13 cellular contexts compared by ENCODE assay signal in genomic region chr12:75366629-75367028, GRCh38. TPM values are rescaled to one million over a fixed set of nuclear protein-coding genes. Genes with fewer than 3 reads are reported as not detected.
DNase-seq lines count a peak whose midpoint lies in the region; ATAC-seq and TF ChIP-seq lines count a peak whose summit lies in the region.
"Had no signal": no experiment of that assay in that cellular context is flagged by ENCODE, and none has a peak within 500 bp of the region (broad histone marks: within the 10 kb centered on the region; RNA-seq: fewer than 3 reads in every experiment).

No MANE protein-coding gene starts in this region.

- no peaks in the 10 kb centered on the region for H3K27me3 Mint-ChIP-seq in activated naive CD4-positive, alpha-beta T cell treated with anti-CD3 and anti-CD28 coated beads, Interleukin-2, amount 10 ng/mL, durations not matched to agents 7 days and 5 days
- no peaks in the 10 kb centered on the region for H3K27me3 Mint-ChIP-seq in activated T-helper 17 cell treated with anti-CD3 and anti-CD28 coated beads, Interleukin-2, amount 50 U/mL, for 72 hours
- H3K27me3 Mint-ChIP-seq in glutamatergic neuron (ENCODE audit: unreplicated experiment): peaks cover 3% of the 10 kb centered on the region
- H3K27me3 Mint-ChIP-seq: central memory CD8-positive, alpha-beta T cell had no signal

- no peak for DNase-seq in activated naive CD4-positive, alpha-beta T cell treated with anti-CD3 and anti-CD28 coated beads, Interleukin-2, amount 50 U/mL, for 72 hours (ENCODE audit: low spot score in 2 of 2)
- no peak for DNase-seq in activated naive CD4-positive, alpha-beta T cell treated with anti-CD3 and anti-CD28 coated beads, Interleukin-2, amount 10 ng/mL, durations not matched to agents 7 days and 5 days
- DNase-seq in stimulated activated effector memory CD8-positive, alpha-beta T cell treated with anti-CD3 and anti-CD28 coated beads, Interleukin-12 subunit alpha, Interleukin-12 subunit beta, amount 100 ng/mL, for 72 hours (ENCODE audit: low spot score in 2 of 2): no peak
- DNase-seq in glutamatergic neuron (no peak), anterior cingulate cortex (lab: John Stamatoyannopoulos, UW) (no peak), GOT3 (lab: John Stamatoyannopoulos, UW) (no peak)
- DNase-seq: H7, Kasumi-1, NCI-H526 had no signal

- H3K4me1 Mint-ChIP-seq in activated naive CD4-positive, alpha-beta T cell treated with anti-CD3 and anti-CD28 coated beads, Interleukin-2, amount 10 ng/mL, durations not matched to agents 7 days and 5 days: no peaks in the 10 kb centered on the region
- H3K4me1 Mint-ChIP-seq in activated T-helper 17 cell treated with anti-CD3 and anti-CD28 coated beads, Interleukin-2, amount 50 U/mL, for 72 hours: peaks cover 6% of the 10 kb centered on the region
- peaks cover 14% of the 10 kb centered on the region for H3K4me1 Mint-ChIP-seq in stimulated activated effector memory CD8-positive, alpha-beta T cell treated with anti-CD3 and anti-CD28 coated beads, Interleukin-12 subunit alpha, Interleukin-12 subunit beta, amount 100 ng/mL, for 72 hours
- H3K4me1 Mint-ChIP-seq in glutamatergic neuron (ENCODE audit: low read depth, unreplicated experiment): peaks cover 4% of the 10 kb centered on the region
- H3K4me1 Mint-ChIP-seq: central memory CD8-positive, alpha-beta T cell had no signal

- H3K36me3 Mint-ChIP-seq in activated naive CD4-positive, alpha-beta T cell treated with anti-CD3 and anti-CD28 coated beads, Interleukin-2, amount 50 U/mL, for 72 hours: no peaks in the 10 kb centered on the region
- H3K36me3 Mint-ChIP-seq in activated naive CD4-positive, alpha-beta T cell treated with anti-CD3 and anti-CD28 coated beads, Interleukin-2, amount 10 ng/mL, durations not matched to agents 7 days and 5 days: no peaks in the 10 kb centered on the region
- no peaks in the 10 kb centered on the region for H3K36me3 Mint-ChIP-seq in activated T-helper 17 cell treated with anti-CD3 and anti-CD28 coated beads, Interleukin-2, amount 50 U/mL, for 72 hours (ENCODE audit: low read depth)
- H3K36me3 Mint-ChIP-seq in stimulated activated effector memory CD8-positive, alpha-beta T cell treated with anti-CD3 and anti-CD28 coated beads, Interleukin-12 subunit alpha, Interleukin-12 subunit beta, amount 100 ng/mL, for 72 hours: no peaks in the 10 kb centered on the region
- H3K36me3 Mint-ChIP-seq in glutamatergic neuron (ENCODE audit: unreplicated experiment): no peaks in the 10 kb centered on the region

- ATAC-seq in activated naive CD4-positive, alpha-beta T cell treated with anti-CD3 and anti-CD28 coated beads, Interleukin-2, amount 50 U/mL, for 72 hours: peak; percentile 45 to 87
- ATAC-seq in HG02798 (IDR thresholded peaks at IDR 0.05; ENCODE audit: poor library complexity, unreplicated experiment): peak; percentile 93
- ATAC-seq in activated T-helper 17 cell treated with anti-CD3 and anti-CD28 coated beads, Interleukin-2, amount 50 U/mL, for 72 hours (replicated peaks): peak; percentile 73
- ATAC-seq in stimulated activated effector memory CD8-positive, alpha-beta T cell treated with anti-CD3 and anti-CD28 coated beads, Interleukin-12 subunit alpha, Interleukin-12 subunit beta, amount 100 ng/mL, for 72 hours: peak; percentile 68

- no peak overlapping the region for H3K4me3 Mint-ChIP-seq in activated naive CD4-positive, alpha-beta T cell treated with anti-CD3 and anti-CD28 coated beads, Interleukin-2, amount 10 ng/mL, durations not matched to agents 7 days and 5 days
- no peak overlapping the region for H3K4me3 Mint-ChIP-seq in activated T-helper 17 cell treated with anti-CD3 and anti-CD28 coated beads, Interleukin-2, amount 50 U/mL, for 72 hours
- no peak overlapping the region for H3K4me3 Mint-ChIP-seq in stimulated activated effector memory CD8-positive, alpha-beta T cell treated with anti-CD3 and anti-CD28 coated beads, Interleukin-12 subunit alpha, Interleukin-12 subunit beta, amount 100 ng/mL, for 72 hours
- no peak overlapping the region for H3K4me3 Mint-ChIP-seq in glutamatergic neuron (ENCODE audit: unreplicated experiment)
- H3K4me3 Mint-ChIP-seq: central memory CD8-positive, alpha-beta T cell had no signal

- H3K27ac Mint-ChIP-seq in activated naive CD4-positive, alpha-beta T cell treated with anti-CD3 and anti-CD28 coated beads, Interleukin-2, amount 50 U/mL, for 72 hours: no peak overlapping the region
- H3K27ac Mint-ChIP-seq in activated naive CD4-positive, alpha-beta T cell treated with anti-CD3 and anti-CD28 coated beads, Interleukin-2, amount 10 ng/mL, durations not matched to agents 7 days and 5 days: no peak overlapping the region
- H3K27ac Mint-ChIP-seq in activated T-helper 17 cell treated with anti-CD3 and anti-CD28 coated beads, Interleukin-2, amount 50 U/mL, for 72 hours: no peak overlapping the region
- H3K27ac Mint-ChIP-seq in stimulated activated effector memory CD8-positive, alpha-beta T cell treated with anti-CD3 and anti-CD28 coated beads, Interleukin-12 subunit alpha, Interleukin-12 subunit beta, amount 100 ng/mL, for 72 hours: no peak overlapping the region
- no peak overlapping the region for H3K27ac Mint-ChIP-seq in glutamatergic neuron (ENCODE audit: unreplicated experiment)

- H3K9me3 Mint-ChIP-seq in activated naive CD4-positive, alpha-beta T cell treated with anti-CD3 and anti-CD28 coated beads, Interleukin-2, amount 50 U/mL, for 72 hours: no peaks in the 10 kb centered on the region
- H3K9me3 Mint-ChIP-seq in activated naive CD4-positive, alpha-beta T cell treated with anti-CD3 and anti-CD28 coated beads, Interleukin-2, amount 10 ng/mL, durations not matched to agents 7 days and 5 days: no peaks in the 10 kb centered on the region
- no peaks in the 10 kb centered on the region for H3K9me3 Mint-ChIP-seq in activated T-helper 17 cell treated with anti-CD3 and anti-CD28 coated beads, Interleukin-2, amount 50 U/mL, for 72 hours
- no peaks in the 10 kb centered on the region for H3K9me3 Mint-ChIP-seq in stimulated activated effector memory CD8-positive, alpha-beta T cell treated with anti-CD3 and anti-CD28 coated beads, Interleukin-12 subunit alpha, Interleukin-12 subunit beta, amount 100 ng/mL, for 72 hours
- no peaks in the 10 kb centered on the region for H3K9me3 Mint-ChIP-seq in glutamatergic neuron (ENCODE audit: unreplicated experiment)
- H3K9me3 Mint-ChIP-seq: central memory CD8-positive, alpha-beta T cell had no signal

- TF ChIP-seq CTCF in glutamatergic neuron (IDR thresholded peaks at IDR 0.05; ENCODE audit: partially characterized antibody, unreplicated experiment): no peak

- CTCF ChIA-PET in activated naive CD4-positive, alpha-beta T cell treated with anti-CD3 and anti-CD28 coated beads, Interleukin-2, amount 10 ng/mL, durations not matched to agents 7 days and 5 days (lab: Charles Lee): no interaction called here

RNA-seq across cellular contexts. Expression of gene GLIPR1L2, which starts 24.3 kb away (rescaled TPM):
- under 1 TPM; 0.66 to 0.68 TPM for total RNA-seq in activated naive CD4-positive, alpha-beta T cell treated with anti-CD3 and anti-CD28 coated beads, Interleukin-2, amount 50 U/mL, for 72 hours
- under 1 TPM; 0.13 to 0.56 TPM for total RNA-seq in activated T-helper 17 cell treated with anti-CD3 and anti-CD28 coated beads, Interleukin-2, amount 50 U/mL, for 72 hours
- total RNA-seq in glutamatergic neuron (ENCODE audit: unreplicated experiment): not detected
- total RNA-seq: A673, H7 had no signal

RNA-seq across cellular contexts. Expression of gene GLIPR1L1, which starts 32.2 kb away (rescaled TPM):
- not detected for total RNA-seq in activated naive CD4-positive, alpha-beta T cell treated with anti-CD3 and anti-CD28 coated beads, Interleukin-2, amount 50 U/mL, for 72 hours
- not detected for total RNA-seq in activated T-helper 17 cell treated with anti-CD3 and anti-CD28 coated beads, Interleukin-2, amount 50 U/mL, for 72 hours
- total RNA-seq in glutamatergic neuron (ENCODE audit: unreplicated experiment): not detected
- total RNA-seq: A673 had no signal

RNA-seq across cellular contexts. Expression of gene CAPS2, which starts 36.5 kb away (rescaled TPM):
- 10 to 100 TPM in 1 of 2 donors, 1 to 10 TPM in 1; 4.6 to 10.2 TPM for total RNA-seq in activated naive CD4-positive, alpha-beta T cell treated with anti-CD3 and anti-CD28 coated beads, Interleukin-2, amount 50 U/mL, for 72 hours
- total RNA-seq in activated T-helper 17 cell treated with anti-CD3 and anti-CD28 coated beads, Interleukin-2, amount 50 U/mL, for 72 hours: 10 to 100 TPM in 1 of 2 donors, 1 to 10 TPM in 1; 6.0 to 11.1 TPM
- total RNA-seq in glutamatergic neuron (ENCODE audit: unreplicated experiment): 6.8 TPM
